In genomic region chr3:179706233-179706632, GRCh38 we compare ENCODE assay signal across 18 cellular contexts. TPM values are rescaled to one million over a fixed set of nuclear protein-coding genes. Genes with fewer than 3 reads are reported as not detected.
A peak's percentile ranks its signal among the peaks of the same experiment; 100 is the strongest.
DNase-seq lines count a peak whose midpoint lies in the region; ATAC-seq, FAIRE-seq and TF ChIP-seq lines count a peak whose summit lies in the region.
"Had no signal": no experiment of that assay in that cellular context is flagged by ENCODE, and none has a peak within 500 bp of the region (broad histone marks: within the 10 kb centered on the region; RNA-seq: fewer than 3 reads in every experiment).

No MANE protein-coding gene starts in this region.

- H2AFZ ChIP-seq in mammary epithelial cell (ENCODE audit: low read depth, low read length), result no peak overlapping the region

- no peaks in the 10 kb centered on the region for H3K27me3 ChIP-seq in adrenal gland
- no peaks in the 10 kb centered on the region for H3K27me3 ChIP-seq in right lobe of liver
- no peaks in the 10 kb centered on the region for H3K27me3 ChIP-seq in mammary epithelial cell (ENCODE audit: insufficient read depth, low read length)
- H3K27me3 ChIP-seq: body of pancreas, tibial artery had no signal

- in situ Hi-C loops in mammary epithelial cell (cut with MboI; ENCODE audit: low sequenced_read_pairs in 2 of 2), result no loop called here

- DNase-seq in AG10803 (ENCODE audit: low read depth) (peak; percentile 73), GM12891 (ENCODE audit: insufficient read length, low spot score) (no peak), adrenal gland (peak; percentile 31 to 82 (median 76)), right lobe of liver (peak in 2 of 3 donors; percentile 30 to 67), mammary epithelial cell (no peak), hypothalamus (lab: John Stamatoyannopoulos, UW) (no peak), SHP77 treated with DMSO at 0.1 percent for 48 hours (lab: John Stamatoyannopoulos, UW) (no peak)
- DNase-seq: activated CD4-positive, alpha-beta T cell treated with anti-CD3 and anti-CD28 coated beads for 4 hours; body of pancreas; naive B cell; NCI-H1092; NCI-H2081 treated with DMSO at 0.1 percent for 48 hours; NCI-H774; stimulated activated naive CD4-positive, alpha-beta T cell; tibial artery had no signal

- H3K36me3 ChIP-seq in adrenal gland (replicated peaks in 1 of 2) (peaks cover 0 to 4% of the 10 kb centered on the region in 2 donors), right lobe of liver (no peaks in the 10 kb centered on the region), mammary epithelial cell (ENCODE audit: insufficient read depth, low read length) (no peaks in the 10 kb centered on the region)

- peak; percentile 31 for FAIRE-seq in GM12891 (lab: Jason Lieb, UNC)
- FAIRE-seq: GM18507 had no signal

- ATAC-seq in right lobe of liver, result peak; percentile 51 to 97 (median 77)
- ATAC-seq: body of pancreas, HCT116 had no signal

- peaks cover 24 to 29% of the 10 kb centered on the region in 2 donors for H3K4me1 ChIP-seq in adrenal gland (replicated peaks in 1 of 2)
- H3K4me1 ChIP-seq in right lobe of liver, result peaks cover 0 to 2% (median 0%) of the 10 kb centered on the region in 4 donors
- no peaks in the 10 kb centered on the region for H3K4me1 ChIP-seq in mammary epithelial cell (ENCODE audit: insufficient read depth, low read length)
- H3K4me1 ChIP-seq: body of pancreas, tibial artery had no signal

- H3K27ac ChIP-seq in adrenal gland, result peak overlapping the region in 3 of 5 donors; percentile 11 to 72 (median 18)
- H3K27ac ChIP-seq in right lobe of liver, result peak overlapping the region in 1 of 3 donors; percentile 33
- no peak overlapping the region for H3K27ac ChIP-seq in mammary epithelial cell (ENCODE audit: insufficient read depth, low read depth, low read length)
- H3K27ac ChIP-seq: body of pancreas, coronary artery, tibial artery had no signal

- H3K9me3 ChIP-seq in adrenal gland (replicated peaks in 1 of 3), result no peaks in the 10 kb centered on the region
- H3K9me3 ChIP-seq in right lobe of liver, result no peaks in the 10 kb centered on the region
- H3K9me3 ChIP-seq in mammary epithelial cell (replicated peaks; ENCODE audit: insufficient read depth, low read length), result no peaks in the 10 kb centered on the region
- H3K9me3 ChIP-seq: body of pancreas, tibial artery had no signal

- 30 to 63% (median 48%) methylated on average over 1 of the region's 1 CpG for WGBS in adrenal gland, 4 donors
- WGBS in right lobe of liver (ENCODE audit: insufficient coverage, low coverage, low lambda C conversion rate, missing lambda C conversion rate), result no CpG with 5 or more reads among the region's 1 CpG
- 100% methylated on average over 1 of the region's 1 CpG for WGBS in mammary epithelial cell (ENCODE audit: low coverage, missing lambda C conversion rate)

- H3K9ac ChIP-seq in mammary epithelial cell (ENCODE audit: insufficient read depth, low read length), result no peak overlapping the region

- TF ChIP-seq CTCF in AG10803 (conservative IDR thresholded peaks at IDR 0.05; ENCODE audit: low read length) (no peak), adrenal gland (IDR thresholded peaks at IDR 0.05) (peak in 1 of 6 experiments; percentile 11), right lobe of liver (IDR thresholded peaks at IDR 0.05) (peak in 1 of 4 donors; percentile 5), mammary epithelial cell (conservative IDR thresholded peaks at IDR 0.05 in 1 of 2, IDR thresholded peaks at IDR 0.05 in 1 of 2; ENCODE audit: extremely low read depth in 1 of 2, insufficient read depth in 1 of 2, low read depth in 1 of 2, low read length in 2 of 2) (no peak)

- no peak overlapping the region for H3K4me2 ChIP-seq in mammary epithelial cell (ENCODE audit: insufficient read depth, low read depth, low read length)

- H3K4me3 ChIP-seq in AG10803 (ENCODE audit: low read length) (no peak overlapping the region), adrenal gland (no peak overlapping the region), right lobe of liver (no peak overlapping the region), mammary epithelial cell (replicated peaks in 1 of 3; ENCODE audit: insufficient read depth in 1 of 3, low read depth in 2 of 3, low read length in 3 of 3) (no peak overlapping the region)
- H3K4me3 ChIP-seq: body of pancreas, coronary artery, tibial artery had no signal

- no peaks in the 10 kb centered on the region for H4K20me1 ChIP-seq in mammary epithelial cell (ENCODE audit: insufficient read depth, low read length)

- intact Hi-C loops in adrenal gland (cut with DNase I), result loop anchor here in 1 of 2 donors (10.0 kb wide), 1 partner anchor 51 kb away; the partner anchor contains the start of gene USP13
- intact Hi-C loops in right lobe of liver (cut with DNase I), result no loop called here
- intact Hi-C loops in mammary epithelial cell (cut with micrococcal nuclease), result no loop called here

- H3K79me2 ChIP-seq in mammary epithelial cell (ENCODE audit: insufficient read depth, low read length), result no peaks in the 10 kb centered on the region

- no peak for TF ChIP-seq POLR2A in GM12891 (IDR thresholded peaks at IDR 0.05; ENCODE audit: low read depth, low read length)
- TF ChIP-seq POLR2A in adrenal gland (IDR thresholded peaks at IDR 0.05), result no peak
- TF ChIP-seq POLR2A in right lobe of liver (IDR thresholded peaks at IDR 0.05), result no peak

- BruUV-seq in mammary epithelial cell (replicated peaks; lab: Mats Ljungman, UMichigan), result no TSS peak

- CTCF ChIA-PET in mammary epithelial cell (lab: Charles Lee; ENCODE audit: low non-redundant PET), result no interaction called here

- dilution Hi-C loops in mammary epithelial cell (cut with HindIII; ENCODE audit: low sequenced_read_pairs), result no loop called here

TF ChIP-seq in GM12891, 5 proteins besides CTCF, POLR2A, EP300 and RAD21:
- TF ChIP-seq PAX5 (IDR thresholded peaks at IDR 0.05; ENCODE audit: insufficient read depth, low read length, severe bottlenecking) (no peak), POU2F2 (IDR thresholded peaks at IDR 0.05; ENCODE audit: low read depth, low read length) (no peak), POLR2AphosphoS5 (IDR thresholded peaks at IDR 0.05; ENCODE audit: low read depth, low read length) (no peak), SPI1 (IDR thresholded peaks at IDR 0.05; ENCODE audit: low read depth, low read length) (no peak), TAF1 (IDR thresholded peaks at IDR 0.05; ENCODE audit: low read depth, low read length) (no peak)
TF ChIP-seq in GM12891: peak in this region for 0.

RNA-seq across cellular contexts. Expression of gene USP13, which starts 53.4 kb away (rescaled TPM):
- polyA plus RNA-seq in GM12891 (2012; ENCODE audit: low read depth, missing spikeins), result 2.6 TPM
- total RNA-seq in adrenal gland, result 10 to 100 TPM; 28.3 to 61.1 (median 48.1) TPM
- polyA plus RNA-seq in adrenal gland, result 10 to 100 TPM in 1 of 3 donors, 1 to 10 TPM in 2; 6.9 to 28.4 (median 9.3) TPM
- total RNA-seq in right lobe of liver, result 10 to 100 TPM in 1 of 6 experiments, 1 to 10 TPM in 5; 6.0 to 11.1 (median 6.9) TPM
- total RNA-seq in mammary epithelial cell, result 1 to 10 TPM; 3.3 to 7.8 TPM
- polyA plus RNA-seq in mammary epithelial cell, result 5.3 TPM
- polyA minus RNA-seq in mammary epithelial cell, result 51.2 TPM

Comparison
In these comparisons a context has a peak if more than half of its experiments do, and no peak if none do; other contexts are left out.
1. DNase-seq: peak in AG10803 (single experiment), adrenal gland (7 of 7) and right lobe of liver (2 of 3); none in GM12891 (single experiment), mammary epithelial cell (single experiment), hypothalamus (0 of 51) and SHP77 treated with DMSO at 0.1 percent for 48 hours (single experiment).